ENCODE assay signal across 2 cellular contexts in genomic region chr1:167210966-167211674, GRCh38.
TF ChIP-seq lines count a peak whose summit lies in the region.

No MANE protein-coding gene starts in this region.

TF ChIP-seq in GM23338, 12 proteins besides CTCF, POLR2A, EP300 and RAD21:
- TF ChIP-seq REST (IDR thresholded peaks at IDR 0.05; ENCODE audit: unreplicated experiment) (no peak), ZNF114 (CRISPR knock-in tag; IDR thresholded peaks at IDR 0.05) (no peak), POLR2AphosphoS5 (IDR thresholded peaks at IDR 0.05; ENCODE audit: low read depth) (no peak), NANOG (IDR thresholded peaks at IDR 0.05; ENCODE audit: borderline replicate concordance) (no peak), JUNB (IDR thresholded peaks at IDR 0.05; ENCODE audit: unreplicated experiment) (no peak), CREB1 (CRISPR knock-in tag; IDR thresholded peaks at IDR 0.05; ENCODE audit: low read depth) (no peak), ZNF331 (CRISPR knock-in tag; IDR thresholded peaks at IDR 0.05; ENCODE audit: low read depth) (no peak), STAT1 (IDR thresholded peaks at IDR 0.05; ENCODE audit: unreplicated experiment) (no peak)
- TF ChIP-seq, protein P1, sequence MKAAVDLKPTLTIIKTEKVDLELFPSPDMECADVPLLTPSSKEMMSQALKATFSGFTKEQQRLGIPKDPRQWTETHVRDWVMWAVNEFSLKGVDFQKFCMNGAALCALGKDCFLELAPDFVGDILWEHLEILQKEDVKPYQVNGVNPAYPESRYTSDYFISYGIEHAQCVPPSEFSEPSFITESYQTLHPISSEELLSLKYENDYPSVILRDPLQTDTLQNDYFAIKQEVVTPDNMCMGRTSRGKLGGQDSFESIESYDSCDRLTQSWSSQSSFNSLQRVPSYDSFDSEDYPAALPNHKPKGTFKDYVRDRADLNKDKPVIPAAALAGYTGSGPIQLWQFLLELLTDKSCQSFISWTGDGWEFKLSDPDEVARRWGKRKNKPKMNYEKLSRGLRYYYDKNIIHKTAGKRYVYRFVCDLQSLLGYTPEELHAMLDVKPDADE (IDR thresholded peaks at IDR 0.05) = no peak

TF ChIP-seq in H1, 55 proteins besides CTCF, POLR2A, EP300 and RAD21:
- TF ChIP-seq POU5F1 (IDR thresholded peaks at IDR 0.05; ENCODE audit: low read depth, low read length) (no peak), BRCA1 (IDR thresholded peaks at IDR 0.05; ENCODE audit: low read depth, low read length) (no peak), YY1 (IDR thresholded peaks at IDR 0.05; ENCODE audit: low read depth, low read length) (no peak), RFX5 (IDR thresholded peaks at IDR 0.05; ENCODE audit: borderline replicate concordance, low read depth, low read length) (no peak), SIX5 (IDR thresholded peaks at IDR 0.05; ENCODE audit: low read depth, low read length) (no peak)
TF ChIP-seq in H1: peak in this region for 0.
